Comparison of ENCODE assay signal across 25 cellular contexts in the genomic region with DNA sequence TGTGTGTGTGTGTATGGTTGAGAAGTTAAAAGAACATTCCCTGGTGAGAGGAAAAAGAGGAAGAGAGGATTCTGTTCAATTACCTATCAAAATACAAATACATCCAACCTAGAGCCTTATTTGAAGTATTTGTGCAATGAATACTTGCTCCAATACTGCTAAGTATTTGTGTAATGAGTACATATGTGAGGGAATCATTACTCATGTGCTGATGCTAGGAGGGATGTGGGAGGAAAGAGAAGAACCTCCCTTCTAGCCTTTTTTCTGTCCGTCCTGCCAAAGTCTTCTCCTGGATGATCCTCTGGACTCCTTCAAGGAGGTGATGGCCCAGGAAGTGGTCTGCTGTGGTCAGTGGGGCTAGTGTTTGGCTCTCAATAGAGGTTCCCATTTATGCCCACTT. TPM values are rescaled to one million over a fixed set of nuclear protein-coding genes. Genes with fewer than 3 reads are reported as not detected.
A peak's percentile ranks its signal among the peaks of the same experiment; 100 is the strongest.
DNase-seq lines count a peak whose midpoint lies in the region; ATAC-seq, FAIRE-seq and TF ChIP-seq lines count a peak whose summit lies in the region.
"Had no signal": no experiment of that assay in that cellular context is flagged by ENCODE, and none has a peak within 500 bp of the region (broad histone marks: within the 10 kb centered on the region; RNA-seq: fewer than 3 reads in every experiment).

No MANE protein-coding gene starts in this region.

- H3K36me3 ChIP-seq in bronchial epithelial cell (ENCODE audit: control insufficient read depth, insufficient read depth, low read length) = no peaks in the 10 kb centered on the region
- no peaks in the 10 kb centered on the region for H3K36me3 ChIP-seq in aorta (ENCODE audit: control insufficient read depth in 1 of 2, insufficient read depth in 2 of 2, low read length in 1 of 2)
- H3K36me3 ChIP-seq: spleen had no signal

- FAIRE-seq in bronchial epithelial cell (lab: Jason Lieb, UNC) = no peak

- H3K4me3 ChIP-seq in bronchial epithelial cell (ENCODE audit: low read depth, low read length) (no peak overlapping the region), aorta (ENCODE audit: low read length in 2 of 2) (no peak overlapping the region)
- H3K4me3 ChIP-seq: spleen had no signal

- no peak for TF ChIP-seq CTCF in bronchial epithelial cell (IDR thresholded peaks at IDR 0.05; ENCODE audit: insufficient read depth, low read length, severe bottlenecking)

- H3K9me3 ChIP-seq in aorta (ENCODE audit: control insufficient read depth, low read length) = no peaks in the 10 kb centered on the region
- H3K9me3 ChIP-seq: spleen had no signal

- H3K27ac ChIP-seq in aorta (ENCODE audit: low read depth in 1 of 2, low read length in 2 of 2) = peak overlapping the region; percentile 34 to 87

- peak; percentile 10 for DNase-seq in activated CD8-positive, alpha-beta memory T cell treated with anti-CD3 and anti-CD28 coated beads, Interleukin-2, amount 50 U/mL, for 48 hours
- no peak for DNase-seq in activated CD8-positive, alpha-beta memory T cell treated with anti-CD3 and anti-CD28 coated beads, Interleukin-2, amount 50 U/mL, for 4 hours
- DNase-seq in bronchial epithelial cell (ENCODE audit: low read depth) = peak; percentile 40
- peak; percentile 26 for DNase-seq in iris pigment epithelial cell (ENCODE audit: low read depth)
- DNase-seq in aorta = no peak
- DNase-seq in stimulated activated CD4-positive, alpha-beta T cell treated with anti-CD3 and anti-CD28 coated beads, Interleukin-12 subunit alpha, Interleukin-12 subunit beta, amount 100 ng/mL, for 4 hours = no peak
- DNase-seq in NCI-H128 (lab: John Stamatoyannopoulos, UW; ENCODE audit: unreplicated experiment) = no peak
- DNase-seq: 8988T; activated CD4-positive, CD25-positive, alpha-beta regulatory T cell; activated CD8-positive, alpha-beta T cell treated with anti-CD3 and anti-CD28 coated beads, Interleukin-2, amount 10 ng/mL, durations not matched to agents 7 days and 5 days; activated naive CD4-positive, alpha-beta T cell treated with Interleukin-2 at 50 U/mL for 16 hours; activated T-cell treated with anti-CD3 and anti-CD28 coated beads, Interleukin-2, amount 50 U/mL, for 48 hours; central memory CD4-positive, alpha-beta T cell; erythroblast; H9; KG1; nucleus accumbens; spleen; stimulated activated CD4-positive, alpha-beta T cell treated with anti-CD3 and anti-CD28 coated beads, Interleukin-4, amount 100 ng/mL, for 4 hours; stimulated activated naive CD8-positive, alpha-beta T cell treated with anti-CD3 and anti-CD28 coated beads, Interleukin-15, Interleukin-2, amounts not matched to agents 100 U/mL and 50 U/mL, for 24 hours; T-helper 9 cell had no signal

- ATAC-seq in aorta (ENCODE audit: low FRiP score) = no peak
- ATAC-seq in GM21515 (IDR thresholded peaks at IDR 0.05; ENCODE audit: unreplicated experiment) = no peak
- ATAC-seq: activated CD8-positive, alpha-beta T cell treated with anti-CD3 and anti-CD28 coated beads, Interleukin-2, amount 10 ng/mL, durations not matched to agents 7 days and 5 days; stimulated activated naive CD8-positive, alpha-beta T cell treated with anti-CD3 and anti-CD28 coated beads, Interleukin-15, Interleukin-2, amounts not matched to agents 100 U/mL and 50 U/mL, for 24 hours had no signal

- intact Hi-C loops in aorta (cut with DNase I) = no loop called here

- H3K27me3 ChIP-seq in bronchial epithelial cell (ENCODE audit: control insufficient read depth, insufficient read depth, low read length) (no peaks in the 10 kb centered on the region), aorta (ENCODE audit: control insufficient read depth in 1 of 2, insufficient read depth in 2 of 2, low read length in 1 of 2) (no peaks in the 10 kb centered on the region)
- H3K27me3 ChIP-seq: spleen had no signal

- H3K4me1 ChIP-seq in aorta (ENCODE audit: control insufficient read depth in 1 of 2, insufficient read depth in 2 of 2, low read length in 2 of 2) = peaks cover 0 to 2% of the 10 kb centered on the region in 2 donors
- H3K4me1 ChIP-seq: spleen had no signal

- WGBS in aorta, 2 donors = 57 to 59% methylated on average over 1 of the region's 1 CpG

RNA-seq across cellular contexts. Expression of a gene that starts 36.0 kb away (rescaled TPM):
- not detected in 2 replicates for total RNA-seq in bronchial epithelial cell
- total RNA-seq in aorta = not detected
- polyA plus RNA-seq in aorta = not detected
- total RNA-seq: activated CD8-positive, alpha-beta T cell treated with anti-CD3 and anti-CD28 coated beads, Interleukin-2, amount 10 ng/mL, durations not matched to agents 7 days and 5 days; H9; HT-29; renal cortical epithelial cell had no signal
- polyA plus RNA-seq: BJ, spleen had no signal

RNA-seq across cellular contexts. Expression of a gene that starts 54.3 kb away (rescaled TPM):
- total RNA-seq in bronchial epithelial cell (3.6 and 7.9 TPM in 2 replicates), aorta (10 to 100 TPM; 31.7 to 88.9 TPM)
- 10 to 100 TPM in 1 of 2 donors, 1 to 10 TPM in 1; 8.8 to 92.5 TPM for polyA plus RNA-seq in aorta

Comparison
In these comparisons a context has a peak if more than half of its experiments do, and no peak if none do; other contexts are left out.
1. DNase-seq: peak in activated CD8-positive, alpha-beta memory T cell treated with anti-CD3 and anti-CD28 coated beads, Interleukin-2, amount 50 U/mL, for 48 hours (single experiment), bronchial epithelial cell (single experiment) and iris pigment epithelial cell (single experiment); none in activated CD8-positive, alpha-beta memory T cell treated with anti-CD3 and anti-CD28 coated beads, Interleukin-2, amount 50 U/mL, for 4 hours (single experiment), aorta (0 of 2), stimulated activated CD4-positive, alpha-beta T cell treated with anti-CD3 and anti-CD28 coated beads, Interleukin-12 subunit alpha, Interleukin-12 subunit beta, amount 100 ng/mL, for 4 hours (single experiment) and NCI-H128 (single experiment).